ENCODE assay signal across 8 cellular contexts in genomic region chr17:4986951-4987766, GRCh38. TPM values are rescaled to one million over a fixed set of nuclear protein-coding genes. Genes with fewer than 3 reads are reported as not detected.
DNase-seq lines count a peak whose midpoint lies in the region; ATAC-seq and TF ChIP-seq lines count a peak whose summit lies in the region.

TSS of gene CAMTA2 (minus strand) at chr17:4987675. CDS start at chr17:4986222, 1,453 bp downstream.

- peaks cover 15% of the 10 kb centered on the region for H3K36me3 ChIP-seq in right atrium auricular region
- H3K36me3 ChIP-seq in rectal smooth muscle tissue (ENCODE audit: control insufficient read depth, insufficient read depth, low read length): peaks cover 5% of the 10 kb centered on the region
- H3K36me3 ChIP-seq in aorta (ENCODE audit: control insufficient read depth in 1 of 2, insufficient read depth in 2 of 2, low read length in 1 of 2): no peaks in the 10 kb centered on the region

- peak within 1 kb of the TSS; percentile 97 for H3K9ac ChIP-seq in rectal smooth muscle tissue (ENCODE audit: low read length)

- H3K27me3 ChIP-seq in right atrium auricular region (no peaks in the 10 kb centered on the region), rectal smooth muscle tissue (ENCODE audit: control insufficient read depth, insufficient read depth, low read length) (no peaks in the 10 kb centered on the region), aorta (ENCODE audit: control insufficient read depth in 1 of 2, insufficient read depth in 2 of 2, low read length in 1 of 2) (no peaks in the 10 kb centered on the region)

- H3K4me3 ChIP-seq in right atrium auricular region (peak within 1 kb of the TSS; percentile 91), rectal smooth muscle tissue (ENCODE audit: low read length) (peak within 1 kb of the TSS; percentile 94), aorta (ENCODE audit: low read length in 2 of 2) (peak within 1 kb of the TSS; percentile 67 to 93)

- DNase-seq in GM10266 (ENCODE audit: extremely low spot score): peak; percentile 87
- DNase-seq in NCI-H1436 (lab: John Stamatoyannopoulos, UW): peak; percentile 76
- DNase-seq in T-helper 2 cell: peak; percentile 69 to 88 (median 84)
- DNase-seq in amygdala (lab: John Stamatoyannopoulos, UW): peak in 55 of 56 donors; percentile 23 to 92 (median 76)
- DNase-seq in right atrium auricular region (ENCODE audit: low spot score): peak; percentile 89
- DNase-seq in aorta: peak; percentile 94 to 98

- peak; percentile 58 for ATAC-seq in HG02588 (IDR thresholded peaks at IDR 0.05; ENCODE audit: unreplicated experiment)
- ATAC-seq in aorta (ENCODE audit: low FRiP score): peak; percentile 95

- TF ChIP-seq CTCF in GM10266 (IDR thresholded peaks at IDR 0.05; ENCODE audit: control insufficient read depth, insufficient read depth, low read depth, missing control alignments): peak; percentile 76
- peak; percentile 90 to 93 for TF ChIP-seq CTCF in right atrium auricular region (IDR thresholded peaks at IDR 0.05)

- H3K9me3 ChIP-seq in right atrium auricular region (no peaks in the 10 kb centered on the region), aorta (ENCODE audit: control insufficient read depth, low read length) (no peaks in the 10 kb centered on the region)

- intact Hi-C loops in aorta (cut with DNase I): loop anchor here (10.0 kb wide), 1 partner anchor 82 kb away; the partner anchor contains the start of gene CHRNE (in 2 of the 2)

- H3K27ac ChIP-seq in right atrium auricular region: peak within 1 kb of the TSS; percentile 96 to 97
- H3K27ac ChIP-seq in rectal smooth muscle tissue (ENCODE audit: low read depth, low read length): peak within 1 kb of the TSS; percentile 89
- peak within 1 kb of the TSS; percentile 25 to 90 for H3K27ac ChIP-seq in aorta (ENCODE audit: low read depth in 1 of 2, low read length in 2 of 2)

- peaks cover 0 to 30% of the 10 kb centered on the region in 2 donors for H3K4me1 ChIP-seq in right atrium auricular region
- peaks cover 7% of the 10 kb centered on the region for H3K4me1 ChIP-seq in rectal smooth muscle tissue (ENCODE audit: control insufficient read depth, insufficient read depth, low read length)
- peaks cover 0 to 3% of the 10 kb centered on the region in 2 donors for H3K4me1 ChIP-seq in aorta (ENCODE audit: control insufficient read depth in 1 of 2, insufficient read depth in 2 of 2, low read length in 2 of 2)

- WGBS in aorta, 2 donors: 1% methylated on average over 58 to 78 of the region's 78 CpGs

RNA-seq across cellular contexts. Expression of gene CAMTA2, which starts in this region (rescaled TPM):
- total RNA-seq in right atrium auricular region (10 to 100 TPM; 20.3 to 24.7 TPM), aorta (10 to 100 TPM; 62.2 to 68.1 TPM)
- 10 to 100 TPM; 21.7 to 67.5 TPM for polyA plus RNA-seq in aorta

Comparison
In these comparisons a context has a peak if more than half of its experiments do, and no peak if none do; other contexts are left out.
1. Peak in every context shown above with its lines: DNase-seq, ATAC-seq, H3K4me3 ChIP-seq and H3K27ac ChIP-seq.